ENCODE assay signal across 23 cellular contexts in genomic region chr2:119202610-119203351, GRCh38. TPM values are rescaled to one million over a fixed set of nuclear protein-coding genes. Genes with fewer than 3 reads are reported as not detected.
DNase-seq lines count a peak whose midpoint lies in the region; FAIRE-seq and TF ChIP-seq lines count a peak whose summit lies in the region.
"Had no signal": no experiment of that assay in that cellular context is flagged by ENCODE, and none has a peak within 500 bp of the region (broad histone marks: within the 10 kb centered on the region; RNA-seq: fewer than 3 reads in every experiment).

No MANE protein-coding gene starts in this region.

- in situ Hi-C loops in mammary epithelial cell (cut with MboI; ENCODE audit: low sequenced_read_pairs in 2 of 2): no loop called here

- no peak overlapping the region for H3K27ac Mint-ChIP-seq in HFFc6

- peaks cover 34% of the 10 kb centered on the region for H3K27me3 Mint-ChIP-seq in HFFc6 (ENCODE audit: insufficient read depth)

- DNase-seq in breast epithelium (ENCODE audit: low spot score in 2 of 2): no peak
- no peak for DNase-seq in mammary epithelial cell
- DNase-seq in NCI-H146 (lab: John Stamatoyannopoulos, UW): peak; percentile 52
- peak; percentile 47 for DNase-seq in bronchial epithelial cell (ENCODE audit: low read depth)
- DNase-seq in HFFc6: no peak
- no peak for DNase-seq in activated CD8-positive, alpha-beta memory T cell treated with anti-CD3 and anti-CD28 coated beads for 24 hours
- DNase-seq in SHP77 (lab: John Stamatoyannopoulos, UW): no peak
- no peak for DNase-seq in DMS153 treated with DMSO at 0.1 percent for 48 hours (lab: John Stamatoyannopoulos, UW; ENCODE audit: unreplicated experiment)
- DNase-seq: DMS79 treated with DMSO at 0.1 percent for 48 hours, GOT3, MG63, NCI-H1048, NCI-H1694 treated with DMSO at 0.1 percent for 48 hours, NCI-H2081 treated with DMSO at 0.1 percent for 48 hours, NCI-H446 treated with DMSO at 0.1 percent for 48 hours, NCI-H526 treated with DMSO at 0.1 percent for 48 hours, Peyer's patch had no signal

- no peak overlapping the region for H3K4me3 ChIP-seq in breast epithelium
- H3K4me3 ChIP-seq in mammary epithelial cell (replicated peaks in 1 of 3; ENCODE audit: insufficient read depth in 1 of 3, low read depth in 2 of 3, low read length in 3 of 3): no peak overlapping the region
- H3K4me3 ChIP-seq in bronchial epithelial cell (ENCODE audit: low read depth, low read length): no peak overlapping the region
- H3K4me3 ChIP-seq: GM12878, MG63, Peyer's patch, SJSA1 had no signal

- H3K27ac ChIP-seq in breast epithelium (peak overlapping the region; percentile 41 to 63), mammary epithelial cell (ENCODE audit: insufficient read depth, low read depth, low read length) (no peak overlapping the region)
- H3K27ac ChIP-seq: Peyer's patch, SJSA1 had no signal

- no peak for FAIRE-seq in bronchial epithelial cell (lab: Jason Lieb, UNC)
- FAIRE-seq: A204.1, D721Med, GM12878 had no signal

- 100% methylated on average over 1 of the region's 1 CpG for WGBS in mammary epithelial cell (ENCODE audit: low coverage, missing lambda C conversion rate)

- no peaks in the 10 kb centered on the region for H3K9me3 ChIP-seq in breast epithelium
- H3K9me3 ChIP-seq in mammary epithelial cell (replicated peaks; ENCODE audit: insufficient read depth, low read length): no peaks in the 10 kb centered on the region
- H3K9me3 ChIP-seq: MG63, Peyer's patch, SJSA1 had no signal

- no peaks in the 10 kb centered on the region for H4K20me1 ChIP-seq in mammary epithelial cell (ENCODE audit: insufficient read depth, low read length)

- no peak for TF ChIP-seq POLR2A in breast epithelium (IDR thresholded peaks at IDR 0.05)

- peaks cover 14% of the 10 kb centered on the region for H3K4me1 Mint-ChIP-seq in HFFc6 (ENCODE audit: low read depth)

- peaks cover 0 to 7% of the 10 kb centered on the region in 2 donors for H3K4me1 ChIP-seq in breast epithelium
- H3K4me1 ChIP-seq in mammary epithelial cell (ENCODE audit: insufficient read depth, low read length): peaks cover 23% of the 10 kb centered on the region
- H3K4me1 ChIP-seq: Peyer's patch had no signal

- TF ChIP-seq CTCF in breast epithelium (IDR thresholded peaks at IDR 0.05) (no peak), mammary epithelial cell (conservative IDR thresholded peaks at IDR 0.05 in 1 of 2, IDR thresholded peaks at IDR 0.05 in 1 of 2; ENCODE audit: extremely low read depth in 1 of 2, insufficient read depth in 1 of 2, low read depth in 1 of 2, low read length in 2 of 2) (no peak), bronchial epithelial cell (IDR thresholded peaks at IDR 0.05; ENCODE audit: insufficient read depth, low read length, severe bottlenecking) (no peak), HFFc6 (IDR thresholded peaks at IDR 0.05) (no peak)

- no peaks in the 10 kb centered on the region for H3K9me3 Mint-ChIP-seq in HFFc6

- H3K4me3 Mint-ChIP-seq in HFFc6: no peak overlapping the region

- no peak overlapping the region for H3K9ac ChIP-seq in mammary epithelial cell (ENCODE audit: insufficient read depth, low read length)

- H3K36me3 Mint-ChIP-seq in HFFc6 (ENCODE audit: low read depth): no peaks in the 10 kb centered on the region

- no TSS peak for BruUV-seq in mammary epithelial cell (replicated peaks; lab: Mats Ljungman, UMichigan)

- H3K79me2 ChIP-seq in mammary epithelial cell (ENCODE audit: insufficient read depth, low read length): no peaks in the 10 kb centered on the region

- intact Hi-C loops in breast epithelium (cut with DNase I; ENCODE audit: low total_unique reads) (no loop called here), mammary epithelial cell (cut with micrococcal nuclease) (no loop called here)

- no peaks in the 10 kb centered on the region for H3K27me3 ChIP-seq in breast epithelium
- H3K27me3 ChIP-seq in mammary epithelial cell (ENCODE audit: insufficient read depth, low read length): no peaks in the 10 kb centered on the region
- no peaks in the 10 kb centered on the region for H3K27me3 ChIP-seq in bronchial epithelial cell (ENCODE audit: control insufficient read depth, insufficient read depth, low read length)
- H3K27me3 ChIP-seq: MG63, Peyer's patch, SJSA1 had no signal

- no peak overlapping the region for H3K4me2 ChIP-seq in mammary epithelial cell (ENCODE audit: insufficient read depth, low read depth, low read length)

- dilution Hi-C loops in mammary epithelial cell (cut with HindIII; ENCODE audit: low sequenced_read_pairs): no loop called here

- H2AFZ ChIP-seq in mammary epithelial cell (ENCODE audit: low read depth, low read length): no peak overlapping the region

- CTCF ChIA-PET in mammary epithelial cell (lab: Charles Lee; ENCODE audit: low non-redundant PET): no interaction called here

- H3K36me3 ChIP-seq in breast epithelium: no peaks in the 10 kb centered on the region
- no peaks in the 10 kb centered on the region for H3K36me3 ChIP-seq in mammary epithelial cell (ENCODE audit: insufficient read depth, low read length)
- no peaks in the 10 kb centered on the region for H3K36me3 ChIP-seq in bronchial epithelial cell (ENCODE audit: control insufficient read depth, insufficient read depth, low read length)
- H3K36me3 ChIP-seq: MG63, Peyer's patch, SJSA1 had no signal

RNA-seq across cellular contexts. Expression of gene STEAP3, which starts 20.9 kb away (rescaled TPM):
- total RNA-seq in breast epithelium: 10 to 100 TPM; 11.2 to 52.2 (median 49.8) TPM
- total RNA-seq in mammary epithelial cell: 10 to 100 TPM; 28.8 to 35.2 TPM
- 42.2 TPM for polyA plus RNA-seq in mammary epithelial cell
- 39.5 TPM for polyA minus RNA-seq in mammary epithelial cell
- total RNA-seq in bronchial epithelial cell: 8.1 and 11.8 TPM in 2 replicates
- total RNA-seq in HFFc6 (2021; fragmentation: NEBNext Ultra II Directional; extraction: Animal tissue kit (Norgen Biotek cat#: 25700)): 10 to 100 TPM; 20.7 to 37.3 (median 30.9) TPM

RNA-seq across cellular contexts. Expression of gene C1QL2, which starts 44.2 kb away (rescaled TPM):
- total RNA-seq in breast epithelium: under 1 TPM in 2 of 3 donors, not detected in 1; 0.15 to 0.66 TPM
- not detected for total RNA-seq in mammary epithelial cell
- polyA plus RNA-seq in mammary epithelial cell: not detected
- polyA minus RNA-seq in mammary epithelial cell: not detected
- not detected in 2 replicates for total RNA-seq in bronchial epithelial cell
- not detected for total RNA-seq in HFFc6 (2021; fragmentation: NEBNext Ultra II Directional; extraction: Animal tissue kit (Norgen Biotek cat#: 25700))
- total RNA-seq: GM12878; LHCN-M2; Peyer's patch; SJSA1; T-helper 1 cell treated with Interleukin-12 subunit alpha and Interleukin-12 subunit beta and Interleukin-4 antibody, amounts not matched to agents 30 ng/mL and 1 ng/mL, for 36 hours had no signal
- polyA plus RNA-seq: GM12878 had no signal

Comparison
In these comparisons a context has a peak if more than half of its experiments do, and no peak if none do; other contexts are left out.
1. DNase-seq: peak in NCI-H146 (single experiment) and bronchial epithelial cell (single experiment); none in breast epithelium (0 of 2), mammary epithelial cell (single experiment), HFFc6 (single experiment), activated CD8-positive, alpha-beta memory T cell treated with anti-CD3 and anti-CD28 coated beads for 24 hours (single experiment), SHP77 (0 of 2) and DMS153 treated with DMSO at 0.1 percent for 48 hours (single experiment).